8 cellular contexts compared by ENCODE assay signal in the genomic region with DNA sequence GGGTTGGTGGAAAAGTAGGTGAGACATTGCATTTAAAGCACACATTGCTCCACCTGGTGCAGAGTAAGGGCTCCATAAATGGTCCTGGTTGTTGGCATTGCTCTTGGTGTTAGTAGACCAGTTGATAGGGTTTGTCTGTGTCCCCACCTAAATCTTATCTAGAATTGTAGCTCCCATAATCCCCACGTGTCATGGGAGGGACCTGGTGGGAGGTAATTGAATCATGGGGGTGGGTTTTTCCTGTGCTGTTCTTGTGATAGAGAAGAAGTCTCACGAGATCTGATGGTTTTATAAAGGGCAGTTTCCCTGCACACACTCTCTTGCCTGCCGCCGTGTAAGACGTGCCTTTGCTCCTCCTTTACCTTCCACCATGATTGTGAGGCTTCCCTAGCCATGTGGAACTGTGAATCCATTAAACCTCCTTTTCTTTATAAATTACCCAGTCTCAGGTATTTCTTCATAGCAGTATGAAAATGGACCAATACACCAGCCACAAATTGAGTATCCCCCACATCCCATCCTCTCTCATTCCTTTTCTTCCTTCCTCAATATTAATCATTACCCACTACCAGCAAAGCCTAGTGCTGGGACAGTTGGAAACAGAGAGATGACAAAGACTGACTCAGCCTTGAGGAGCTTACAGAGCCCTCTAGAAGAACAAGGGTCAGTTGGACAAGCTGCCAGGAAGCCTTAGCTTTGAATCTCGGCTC.
A peak's percentile ranks its signal among the peaks of the same experiment; 100 is the strongest.
DNase-seq lines count a peak whose midpoint lies in the region; TF ChIP-seq lines count a peak whose summit lies in the region.
"Not testable (repeated sequence)": the region's sequence is repeated elsewhere in the genome, so short reads cannot be mapped to it uniquely, and the experiment has no call there.

No MANE protein-coding gene starts in this region.

- H3K4me3 ChIP-seq in choroid plexus epithelial cell (ENCODE audit: low read depth, low read length); foreskin fibroblast (ENCODE audit: low read depth in 1 of 2, low read length in 2 of 2); osteoblast (ENCODE audit: insufficient read depth, low read length): not testable (repeated sequence)

- not testable (repeated sequence) for H3K9me3 Mint-ChIP-seq in Calu3 (ENCODE audit: low read depth, unreplicated experiment); HFFc6; activated naive CD8-positive, alpha-beta T cell (ENCODE audit: low read depth)

- DNase-seq in A172 (ENCODE audit: low spot score) = peak; percentile 45
- DNase-seq in Calu3 = peak; percentile 10
- DNase-seq in HFFc6 = peak; percentile 33
- DNase-seq in NCI-H69 (lab: John Stamatoyannopoulos, UW) = peak; percentile 59
- DNase-seq in choroid plexus epithelial cell (ENCODE audit: low read depth) = peak; percentile 58
- DNase-seq in foreskin fibroblast = peak; percentile 52 to 81
- DNase-seq in osteoblast (ENCODE audit: insufficient read length, low spot score, missing footprints) = not testable (repeated sequence)

- not testable (repeated sequence) for H3K27me3 ChIP-seq in osteoblast (ENCODE audit: insufficient read depth, low read length)

- intact Hi-C loops in Calu3 (cut with micrococcal nuclease; ENCODE audit: unreplicated experiment) = not testable (repeated sequence)

- not testable (repeated sequence) for H3K9me3 ChIP-seq in osteoblast (ENCODE audit: low read depth, low read length)

- CTCF ChIA-PET in Calu3 (lab: Charles Lee) = interaction anchor here (0.6 to 0.9 kb wide), 2 partner anchors 52 to 265 kb away, joined by 3 to 5 read pairs; no protein-coding TSS in a partner anchor

- H3K4me3 Mint-ChIP-seq in Calu3 (ENCODE audit: low read depth, unreplicated experiment) (peak overlapping the region; percentile 63), HFFc6 (peak overlapping the region; percentile 45)
- not testable (repeated sequence) for H3K4me3 Mint-ChIP-seq in activated naive CD8-positive, alpha-beta T cell

- peaks cover 16% of the 10 kb centered on the region for H3K4me1 Mint-ChIP-seq in Calu3 (ENCODE audit: low read depth, unreplicated experiment)
- H3K4me1 Mint-ChIP-seq in HFFc6 (ENCODE audit: low read depth) = peaks cover 14% of the 10 kb centered on the region
- peaks cover 28% of the 10 kb centered on the region for H3K4me1 Mint-ChIP-seq in activated naive CD8-positive, alpha-beta T cell (ENCODE audit: low read depth)

- H2AFZ ChIP-seq in osteoblast (ENCODE audit: low read length) = not testable (repeated sequence)

- H3K4me2 ChIP-seq in osteoblast (ENCODE audit: insufficient read depth, low read length) = peak overlapping the region; percentile 36

- not testable (repeated sequence) for BruUV-seq in Calu3 (replicated peaks; lab: Mats Ljungman, UMichigan)

- peak overlapping the region; percentile 57 for H3K27ac Mint-ChIP-seq in Calu3 (ENCODE audit: unreplicated experiment)
- H3K27ac Mint-ChIP-seq in HFFc6 = peak overlapping the region; percentile 20; the same call in 1 of the 2 replicates
- peak overlapping the region; percentile 72 for H3K27ac Mint-ChIP-seq in activated naive CD8-positive, alpha-beta T cell

- H3K79me2 ChIP-seq in osteoblast (ENCODE audit: insufficient read depth, low read length) = not testable (repeated sequence)

- not testable (repeated sequence) for TF ChIP-seq CTCF in Calu3 (IDR thresholded peaks at IDR 0.05; ENCODE audit: unreplicated experiment); HFFc6 (IDR thresholded peaks at IDR 0.05); choroid plexus epithelial cell (conservative IDR thresholded peaks at IDR 0.05; ENCODE audit: low read depth, low read length); foreskin fibroblast (IDR thresholded peaks at IDR 0.05; ENCODE audit: low read depth, low read length); osteoblast (IDR thresholded peaks at IDR 0.05; ENCODE audit: extremely low read depth, low read depth, low read length)

- H3K27me3 Mint-ChIP-seq in Calu3 (ENCODE audit: unreplicated experiment); HFFc6 (ENCODE audit: insufficient read depth); activated naive CD8-positive, alpha-beta T cell: not testable (repeated sequence)

- not testable (repeated sequence) for H3K36me3 ChIP-seq in osteoblast (ENCODE audit: insufficient read depth, low read length)

- not testable (repeated sequence) for H4K20me1 ChIP-seq in osteoblast (ENCODE audit: insufficient read depth, low read length)

- peaks cover 19% of the 10 kb centered on the region for H3K4me1 ChIP-seq in osteoblast (ENCODE audit: insufficient read depth, low read length)

- not testable (repeated sequence) for H3K36me3 Mint-ChIP-seq in Calu3 (ENCODE audit: insufficient read depth, unreplicated experiment); HFFc6 (ENCODE audit: low read depth); activated naive CD8-positive, alpha-beta T cell

- not testable (repeated sequence) for H3K27ac ChIP-seq in osteoblast (ENCODE audit: low read depth, low read length)

Comparison
In these comparisons a context has a peak if more than half of its experiments do, and no peak if none do; other contexts are left out.
1. H3K27ac Mint-ChIP-seq: peak in every context shown above with its lines; median percentile 72 in activated naive CD8-positive, alpha-beta T cell; 57 in Calu3; 20 in HFFc6.